Comparison of ENCODE assay signal across 8 cellular contexts in genomic region chr1:79497193-79497773, GRCh38.
DNase-seq lines count a peak whose midpoint lies in the region; ATAC-seq, FAIRE-seq and TF ChIP-seq lines count a peak whose summit lies in the region.

No MANE protein-coding gene starts in this region.

- no peak for TF ChIP-seq EP300 in A549 (IDR thresholded peaks at IDR 0.05)

- H3K27ac ChIP-seq in A549 = no peak overlapping the region
- no peak overlapping the region for H3K27ac ChIP-seq in kidney (ENCODE audit: low read depth in 2 of 2, low read length in 2 of 2)

- TF ChIP-seq CTCF in A549 (IDR thresholded peaks at IDR 0.05) = peak; percentile 64
- TF ChIP-seq CTCF in GM12873 (IDR thresholded peaks at IDR 0.05; ENCODE audit: insufficient read depth, low read depth, low read length, missing control alignments) = peak; percentile 78
- TF ChIP-seq CTCF in activated CD8-positive, alpha-beta T cell treated with anti-CD3 and anti-CD28 coated beads for 36 hours (IDR thresholded peaks at IDR 0.05) = peak; percentile 61
- peak; percentile 61 for TF ChIP-seq CTCF in kidney (IDR thresholded peaks at IDR 0.05; ENCODE audit: borderline replicate concordance, extremely low read depth, insufficient read depth)

- H3K4me3 ChIP-seq in A549 (no peak overlapping the region), kidney (ENCODE audit: low read length in 2 of 2) (no peak overlapping the region)

- no peaks in the 10 kb centered on the region for H3K27me3 Mint-ChIP-seq in activated CD8-positive, alpha-beta T cell treated with anti-CD3 and anti-CD28 coated beads for 36 hours

- POLR2A ChIA-PET in A549 (lab: Yijun Ruan, JAX) = no interaction called here
- POLR2A ChIA-PET in activated CD8-positive, alpha-beta T cell treated with anti-CD3 and anti-CD28 coated beads for 36 hours (lab: Charles Lee) = interaction anchor here (0.6 kb wide), 1 partner anchor 11 kb away, joined by 3 read pairs; no protein-coding TSS in a partner anchor

- FAIRE-seq in A549 (lab: Jason Lieb, UNC) (no peak), kidney (lab: Jason Lieb, UNC) (peak; percentile 74)

- CTCF ChIA-PET in A549 (lab: Yijun Ruan, JAX) = interaction anchor here (1.2 kb wide), 1 partner anchor 14 kb away, joined by 5 read pairs; no protein-coding TSS in a partner anchor
- CTCF ChIA-PET in activated CD8-positive, alpha-beta T cell treated with anti-CD3 and anti-CD28 coated beads for 36 hours (lab: Charles Lee) = interaction anchor here (0.7 to 1.0 kb wide), 3 partner anchors 10 to 75 kb away, joined by 3 to 6 read pairs (median 3); no protein-coding TSS in a partner anchor

- TF ChIP-seq RAD21 in A549 (conservative IDR thresholded peaks at IDR 0.05 in 1 of 2, IDR thresholded peaks at IDR 0.05 in 1 of 2) = peak; percentile 68 to 77

- H3K9ac ChIP-seq in kidney (ENCODE audit: low read length in 2 of 2) = no peak overlapping the region

- 11% methylated on average over 4 of the region's 4 CpGs for WGBS in A549 (ENCODE audit: missing lambda C conversion rate)

- peak; percentile 8 to 20 for DNase-seq in A549 (ENCODE audit: low read depth in 1 of 2, low spot score in 1 of 2)
- peak; percentile 20 for DNase-seq in NCI-H2029 (lab: John Stamatoyannopoulos, UW)
- DNase-seq in activated CD8-positive, alpha-beta T cell treated with anti-CD3 and anti-CD28 coated beads for 36 hours = peak; percentile 6
- no peak for DNase-seq in kidney
- DNase-seq in stimulated activated CD8-positive, alpha-beta memory T cell treated with anti-CD3 and anti-CD28 coated beads, Interleukin-4, amount 100 ng/mL, for 48 hours = no peak
- DNase-seq in GOT3 (lab: John Stamatoyannopoulos, UW) = no peak

- H3K36me3 Mint-ChIP-seq in activated CD8-positive, alpha-beta T cell treated with anti-CD3 and anti-CD28 coated beads for 36 hours (ENCODE audit: low read depth) = no peaks in the 10 kb centered on the region

- ATAC-seq in A549 = no peak
- peak; percentile 79 for ATAC-seq in HG02610 (IDR thresholded peaks at IDR 0.05; ENCODE audit: unreplicated experiment)
- no peak for ATAC-seq in activated CD8-positive, alpha-beta T cell treated with anti-CD3 and anti-CD28 coated beads for 36 hours

- no peaks in the 10 kb centered on the region for H3K36me3 ChIP-seq in kidney (ENCODE audit: control insufficient read depth in 1 of 2, insufficient read depth in 2 of 2, low read length in 2 of 2)

- no peak overlapping the region for H3K27ac Mint-ChIP-seq in activated CD8-positive, alpha-beta T cell treated with anti-CD3 and anti-CD28 coated beads for 36 hours

- H3K9me3 ChIP-seq in A549 (no peaks in the 10 kb centered on the region), kidney (ENCODE audit: control insufficient read depth in 1 of 2, low read length in 2 of 2) (no peaks in the 10 kb centered on the region)

- H3K4me1 ChIP-seq in A549 (no peaks in the 10 kb centered on the region), kidney (ENCODE audit: control insufficient read depth in 1 of 2, insufficient read depth in 1 of 2, low read depth in 1 of 2, low read length in 2 of 2) (no peaks in the 10 kb centered on the region)

- no peaks in the 10 kb centered on the region for H3K9me3 Mint-ChIP-seq in activated CD8-positive, alpha-beta T cell treated with anti-CD3 and anti-CD28 coated beads for 36 hours

- H3K4me3 Mint-ChIP-seq in activated CD8-positive, alpha-beta T cell treated with anti-CD3 and anti-CD28 coated beads for 36 hours = no peak overlapping the region

- no peak for TF ChIP-seq POLR2A in A549 (IDR thresholded peaks at IDR 0.05; ENCODE audit: low read length)

- no peak overlapping the region for H3K4me2 ChIP-seq in A549

- no peaks in the 10 kb centered on the region for H3K4me1 Mint-ChIP-seq in activated CD8-positive, alpha-beta T cell treated with anti-CD3 and anti-CD28 coated beads for 36 hours (ENCODE audit: low read depth)

- intact Hi-C loops in activated CD8-positive, alpha-beta T cell treated with anti-CD3 and anti-CD28 coated beads for 36 hours (cut with micrococcal nuclease) = no loop called here
- intact Hi-C loops in kidney (cut with DNase I) = no loop called here

TF ChIP-seq in A549, 52 proteins besides CTCF, POLR2A, EP300 and RAD21:
- TF ChIP-seq SMC3 (IDR thresholded peaks at IDR 0.05) (peak; percentile 57), NPAS2 (CRISPR knock-in tag; IDR thresholded peaks at IDR 0.05; ENCODE audit: borderline replicate concordance) (no peak)
TF ChIP-seq in A549: peak in this region for 1.

Comparison
In these comparisons a context has a peak if more than half of its experiments do, and no peak if none do; other contexts are left out.
1. DNase-seq: peak in A549 (2 of 2), NCI-H2029 (single experiment) and activated CD8-positive, alpha-beta T cell treated with anti-CD3 and anti-CD28 coated beads for 36 hours (single experiment); none in kidney (single experiment), stimulated activated CD8-positive, alpha-beta memory T cell treated with anti-CD3 and anti-CD28 coated beads, Interleukin-4, amount 100 ng/mL, for 48 hours (single experiment) and GOT3 (single experiment).
2. Peak in every context shown above with its lines, with median percentiles within 50 percentile points of each other: CTCF ChIP-seq.